In genomic region chr4:143335979-143336827, GRCh38 we compare ENCODE assay signal across 1 cellular context.
TF ChIP-seq lines count a peak whose summit lies in the region.

No MANE protein-coding gene starts in this region.

TF ChIP-seq in K562, 482 proteins besides CTCF, POLR2A, EP300 and RAD21 (continued from another document and continues in another):
- TF ChIP-seq, protein P1, sequence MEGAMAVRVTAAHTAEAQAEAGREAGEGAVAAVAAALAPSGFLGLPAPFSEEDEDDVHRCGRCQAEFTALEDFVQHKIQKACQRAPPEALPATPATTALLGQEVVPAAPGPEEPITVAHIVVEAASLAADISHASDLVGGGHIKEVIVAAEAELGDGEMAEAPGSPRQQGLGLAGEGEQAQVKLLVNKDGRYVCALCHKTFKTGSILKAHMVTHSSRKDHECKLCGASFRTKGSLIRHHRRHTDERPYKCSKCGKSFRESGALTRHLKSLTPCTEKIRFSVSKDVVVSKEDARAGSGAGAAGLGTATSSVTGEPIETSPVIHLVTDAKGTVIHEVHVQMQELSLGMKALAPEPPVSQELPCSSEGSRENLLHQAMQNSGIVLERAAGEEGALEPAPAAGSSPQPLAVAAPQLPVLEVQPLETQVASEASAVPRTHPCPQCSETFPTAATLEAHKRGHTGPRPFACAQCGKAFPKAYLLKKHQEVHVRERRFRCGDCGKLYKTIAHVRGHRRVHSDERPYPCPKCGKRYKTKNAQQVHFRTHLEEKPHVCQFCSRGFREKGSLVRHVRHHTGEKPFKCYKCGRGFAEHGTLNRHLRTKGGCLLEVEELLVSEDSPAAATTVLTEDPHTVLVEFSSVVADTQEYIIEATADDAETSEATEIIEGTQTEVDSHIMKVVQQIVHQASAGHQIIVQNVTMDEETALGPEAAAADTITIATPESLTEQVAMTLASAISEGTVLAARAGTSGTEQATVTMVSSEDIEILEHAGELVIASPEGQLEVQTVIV (CRISPR knock-in tag; IDR thresholded peaks at IDR 0.05; ENCODE audit: borderline replicate concordance), result no peak
- TF ChIP-seq HES1 (IDR thresholded peaks at IDR 0.05; ENCODE audit: low read depth), result no peak
- TF ChIP-seq CREM (IDR thresholded peaks at IDR 0.05; ENCODE audit: low read depth), result peak; percentile 23; the same call in 1 of the 2 replicates
- TF ChIP-seq ARID1B (IDR thresholded peaks at IDR 0.05), result 0 out of 2 replicates have a peak, but pooled peaks have one; percentile 8
- peak; percentile 93 to 97 for TF ChIP-seq MAZ (CRISPR knock-in tag; conservative IDR thresholded peaks at IDR 0.05 in 1 of 2, IDR thresholded peaks at IDR 0.05 in 1 of 2)
- TF ChIP-seq, protein P2, sequence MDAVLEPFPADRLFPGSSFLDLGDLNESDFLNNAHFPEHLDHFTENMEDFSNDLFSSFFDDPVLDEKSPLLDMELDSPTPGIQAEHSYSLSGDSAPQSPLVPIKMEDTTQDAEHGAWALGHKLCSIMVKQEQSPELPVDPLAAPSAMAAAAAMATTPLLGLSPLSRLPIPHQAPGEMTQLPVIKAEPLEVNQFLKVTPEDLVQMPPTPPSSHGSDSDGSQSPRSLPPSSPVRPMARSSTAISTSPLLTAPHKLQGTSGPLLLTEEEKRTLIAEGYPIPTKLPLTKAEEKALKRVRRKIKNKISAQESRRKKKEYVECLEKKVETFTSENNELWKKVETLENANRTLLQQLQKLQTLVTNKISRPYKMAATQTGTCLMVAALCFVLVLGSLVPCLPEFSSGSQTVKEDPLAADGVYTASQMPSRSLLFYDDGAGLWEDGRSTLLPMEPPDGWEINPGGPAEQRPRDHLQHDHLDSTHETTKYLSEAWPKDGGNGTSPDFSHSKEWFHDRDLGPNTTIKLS (IDR thresholded peaks at IDR 0.05; ENCODE audit: borderline replicate concordance, low read depth), result peak; percentile 46; the same call in 1 of the 2 replicates
- TF ChIP-seq, protein P3, sequence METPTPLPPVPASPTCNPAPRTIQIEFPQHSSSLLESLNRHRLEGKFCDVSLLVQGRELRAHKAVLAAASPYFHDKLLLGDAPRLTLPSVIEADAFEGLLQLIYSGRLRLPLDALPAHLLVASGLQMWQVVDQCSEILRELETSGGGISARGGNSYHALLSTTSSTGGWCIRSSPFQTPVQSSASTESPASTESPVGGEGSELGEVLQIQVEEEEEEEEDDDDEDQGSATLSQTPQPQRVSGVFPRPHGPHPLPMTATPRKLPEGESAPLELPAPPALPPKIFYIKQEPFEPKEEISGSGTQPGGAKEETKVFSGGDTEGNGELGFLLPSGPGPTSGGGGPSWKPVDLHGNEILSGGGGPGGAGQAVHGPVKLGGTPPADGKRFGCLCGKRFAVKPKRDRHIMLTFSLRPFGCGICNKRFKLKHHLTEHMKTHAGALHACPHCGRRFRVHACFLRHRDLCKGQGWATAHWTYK (CRISPR knock-in tag; IDR thresholded peaks at IDR 0.05), result no peak
- TF ChIP-seq KAT7 (CRISPR knock-in tag; IDR thresholded peaks at IDR 0.05; ENCODE audit: borderline replicate concordance), result peak; percentile 59
- no peak for TF ChIP-seq ZNF668 (CRISPR knock-in tag; IDR thresholded peaks at IDR 0.05)
- peak; percentile 42; the same call in 1 of the 2 replicates for TF ChIP-seq PHF8 (IDR thresholded peaks at IDR 0.05; ENCODE audit: borderline replicate concordance, low read length)
- TF ChIP-seq STAT5B (CRISPR knock-in tag; IDR thresholded peaks at IDR 0.05), result no peak
- no peak for TF ChIP-seq NR0B1 (IDR thresholded peaks at IDR 0.05; ENCODE audit: partially characterized antibody)
- peak; percentile 34; the same call in 1 of the 2 replicates for TF ChIP-seq ATF7 (IDR thresholded peaks at IDR 0.05)
- no peak for TF ChIP-seq USF1 (CRISPR knock-in tag; IDR thresholded peaks at IDR 0.05)
- TF ChIP-seq EHMT2 (IDR thresholded peaks at IDR 0.05), result no peak
- no peak; the same call in 1 of the 2 replicates for TF ChIP-seq NR2C2 (CRISPR knock-in tag; IDR thresholded peaks at IDR 0.05)
- TF ChIP-seq NR2C2 (tag; IDR thresholded peaks at IDR 0.05), result peak; percentile 82
- 0 out of 2 replicates have a peak, but pooled peaks have one; percentile 39 for TF ChIP-seq ZBTB40 (IDR thresholded peaks at IDR 0.05)
- TF ChIP-seq ZBTB40 (CRISPR knock-in tag; IDR thresholded peaks at IDR 0.05), result no peak
- TF ChIP-seq ZNF76 (CRISPR knock-in tag; IDR thresholded peaks at IDR 0.05; ENCODE audit: borderline replicate concordance), result 0 out of 2 replicates have a peak, but pooled peaks have one; percentile 26
- 0 out of 2 replicates have a peak, but pooled peaks have one; percentile 52 for TF ChIP-seq ZBTB1 (CRISPR knock-in tag; IDR thresholded peaks at IDR 0.05; ENCODE audit: borderline replicate concordance, low read depth)
- peak; percentile 47; the same call in 1 of the 2 replicates for TF ChIP-seq PML (IDR thresholded peaks at IDR 0.05; ENCODE audit: low read length)
- no peak for TF ChIP-seq ZC3H8 (IDR thresholded peaks at IDR 0.05)
- TF ChIP-seq SAFB2 (IDR thresholded peaks at IDR 0.05; ENCODE audit: borderline replicate concordance, low read depth, low read length, severe bottlenecking), result no peak
- TF ChIP-seq SRSF3 (IDR thresholded peaks at IDR 0.05; ENCODE audit: insufficient read depth, low read length), result no peak
- TF ChIP-seq, protein P4, sequence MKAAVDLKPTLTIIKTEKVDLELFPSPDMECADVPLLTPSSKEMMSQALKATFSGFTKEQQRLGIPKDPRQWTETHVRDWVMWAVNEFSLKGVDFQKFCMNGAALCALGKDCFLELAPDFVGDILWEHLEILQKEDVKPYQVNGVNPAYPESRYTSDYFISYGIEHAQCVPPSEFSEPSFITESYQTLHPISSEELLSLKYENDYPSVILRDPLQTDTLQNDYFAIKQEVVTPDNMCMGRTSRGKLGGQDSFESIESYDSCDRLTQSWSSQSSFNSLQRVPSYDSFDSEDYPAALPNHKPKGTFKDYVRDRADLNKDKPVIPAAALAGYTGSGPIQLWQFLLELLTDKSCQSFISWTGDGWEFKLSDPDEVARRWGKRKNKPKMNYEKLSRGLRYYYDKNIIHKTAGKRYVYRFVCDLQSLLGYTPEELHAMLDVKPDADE (conservative IDR thresholded peaks at IDR 0.05; ENCODE audit: control insufficient read depth, low read depth, low read length), result peak; percentile 41; the same call in 1 of the 2 replicates
- TF ChIP-seq TAF9B (IDR thresholded peaks at IDR 0.05; ENCODE audit: partially characterized antibody), result no peak
- TF ChIP-seq NFIX (CRISPR knock-in tag; IDR thresholded peaks at IDR 0.05; ENCODE audit: low read depth), result no peak
- TF ChIP-seq, protein P5, sequence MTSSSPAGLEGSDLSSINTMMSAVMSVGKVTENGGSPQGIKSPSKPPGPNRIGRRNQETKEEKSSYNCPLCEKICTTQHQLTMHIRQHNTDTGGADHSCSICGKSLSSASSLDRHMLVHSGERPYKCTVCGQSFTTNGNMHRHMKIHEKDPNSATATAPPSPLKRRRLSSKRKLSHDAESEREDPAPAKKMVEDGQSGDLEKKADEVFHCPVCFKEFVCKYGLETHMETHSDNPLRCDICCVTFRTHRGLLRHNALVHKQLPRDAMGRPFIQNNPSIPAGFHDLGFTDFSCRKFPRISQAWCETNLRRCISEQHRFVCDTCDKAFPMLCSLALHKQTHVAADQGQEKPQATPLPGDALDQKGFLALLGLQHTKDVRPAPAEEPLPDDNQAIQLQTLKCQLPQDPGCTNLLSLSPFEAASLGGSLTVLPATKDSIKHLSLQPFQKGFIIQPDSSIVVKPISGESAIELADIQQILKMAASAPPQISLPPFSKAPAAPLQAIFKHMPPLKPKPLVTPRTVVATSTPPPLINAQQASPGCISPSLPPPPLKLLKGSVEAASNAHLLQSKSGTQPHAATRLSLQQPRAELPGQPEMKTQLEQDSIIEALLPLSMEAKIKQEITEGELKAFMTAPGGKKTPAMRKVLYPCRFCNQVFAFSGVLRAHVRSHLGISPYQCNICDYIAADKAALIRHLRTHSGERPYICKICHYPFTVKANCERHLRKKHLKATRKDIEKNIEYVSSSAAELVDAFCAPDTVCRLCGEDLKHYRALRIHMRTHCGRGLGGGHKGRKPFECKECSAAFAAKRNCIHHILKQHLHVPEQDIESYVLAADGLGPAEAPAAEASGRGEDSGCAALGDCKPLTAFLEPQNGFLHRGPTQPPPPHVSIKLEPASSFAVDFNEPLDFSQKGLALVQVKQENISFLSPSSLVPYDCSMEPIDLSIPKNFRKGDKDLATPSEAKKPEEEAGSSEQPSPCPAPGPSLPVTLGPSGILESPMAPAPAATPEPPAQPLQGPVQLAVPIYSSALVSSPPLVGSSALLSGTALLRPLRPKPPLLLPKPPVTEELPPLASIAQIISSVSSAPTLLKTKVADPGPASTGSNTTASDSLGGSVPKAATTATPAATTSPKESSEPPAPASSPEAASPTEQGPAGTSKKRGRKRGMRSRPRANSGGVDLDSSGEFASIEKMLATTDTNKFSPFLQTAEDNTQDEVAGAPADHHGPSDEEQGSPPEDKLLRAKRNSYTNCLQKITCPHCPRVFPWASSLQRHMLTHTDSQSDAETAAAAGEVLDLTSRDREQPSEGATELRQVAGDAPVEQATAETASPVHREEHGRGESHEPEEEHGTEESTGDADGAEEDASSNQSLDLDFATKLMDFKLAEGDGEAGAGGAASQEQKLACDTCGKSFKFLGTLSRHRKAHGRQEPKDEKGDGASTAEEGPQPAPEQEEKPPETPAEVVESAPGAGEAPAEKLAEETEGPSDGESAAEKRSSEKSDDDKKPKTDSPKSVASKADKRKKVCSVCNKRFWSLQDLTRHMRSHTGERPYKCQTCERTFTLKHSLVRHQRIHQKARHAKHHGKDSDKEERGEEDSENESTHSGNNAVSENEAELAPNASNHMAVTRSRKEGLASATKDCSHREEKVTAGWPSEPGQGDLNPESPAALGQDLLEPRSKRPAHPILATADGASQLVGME (CRISPR knock-in tag; IDR thresholded peaks at IDR 0.05), result no peak
- no peak for TF ChIP-seq CBX3 (IDR thresholded peaks at IDR 0.05; ENCODE audit: borderline replicate concordance in 1 of 2, low read length in 2 of 2)
